ENCODE assay signal across 34 cellular contexts in the genomic region with DNA sequence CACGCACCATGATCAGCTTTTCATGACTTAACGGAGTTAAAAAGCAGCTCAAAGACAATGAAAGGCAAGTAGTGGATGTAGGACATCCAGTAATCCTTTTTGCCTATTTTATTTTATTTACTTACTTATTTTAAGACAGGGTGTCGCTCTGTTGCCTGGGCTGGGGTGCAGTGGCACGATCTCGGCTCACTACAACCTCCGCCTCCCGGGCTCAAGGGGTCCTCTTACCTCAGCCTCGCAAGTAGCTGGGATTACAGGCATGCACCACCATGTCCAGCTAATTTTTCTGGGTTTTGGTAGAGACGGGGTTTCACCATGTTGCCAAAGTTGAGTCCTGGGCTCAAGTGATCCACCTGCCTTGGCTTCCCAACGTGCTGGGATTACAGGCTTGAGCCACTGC.
"Had no signal": no experiment of that assay in that cellular context is flagged by ENCODE, and none has a peak within 500 bp of the region (broad histone marks: within the 10 kb centered on the region; RNA-seq: fewer than 3 reads in every experiment).

No MANE protein-coding gene starts in this region.

- DNase-seq: Karpas-422, Kasumi-1, MG63, MM.1S, MV-4-11, NCI-H1048, NCI-H1092, NCI-H1092 treated with DMSO at 0.1 percent for 48 hours, NCI-H1105, NCI-H1105 treated with DMSO at 0.1 percent for 48 hours, NCI-H1417, NCI-H1417 treated with DMSO at 0.1 percent for 48 hours, NCI-H1436, NCI-H1436 treated with DMSO at 0.1 percent for 48 hours, NCI-H146, NCI-H1694, NCI-H1694 treated with DMSO at 0.1 percent for 48 hours, NCI-H187, NCI-H187 treated with DMSO at 0.1 percent for 48 hours, NCI-H1930, NCI-H2029, NCI-H2029 treated with DMSO at 0.1 percent for 48 hours, NCI-H2081, NCI-H2081 treated with DMSO at 0.1 percent for 48 hours, NCI-H2107, NCI-H2171, NCI-H2171 treated with DMSO at 0.1 percent for 48 hours, NCI-H2227 treated with DMSO at 0.1 percent for 48 hours, NCI-H226, NCI-H345, NCI-H446, NCI-H446 treated with DMSO at 0.1 percent for 48 hours, NCI-H510A had no signal

- H3K4me3 ChIP-seq: MG63 had no signal

- H3K27me3 ChIP-seq: MG63 had no signal

- H3K27ac ChIP-seq: KMS-11 had no signal

- H3K9ac ChIP-seq: KMS-11 had no signal

- H3K36me3 ChIP-seq: MG63 had no signal
